8 cellular contexts compared by ENCODE assay signal in genomic region chr1:112674986-112675727, GRCh38. TPM values are rescaled to one million over a fixed set of nuclear protein-coding genes. Genes with fewer than 3 reads are reported as not detected.
DNase-seq lines count a peak whose midpoint lies in the region; ATAC-seq and TF ChIP-seq lines count a peak whose summit lies in the region.

No MANE protein-coding gene starts in this region.

- no peak overlapping the region for H4K8ac ChIP-seq in mesendoderm (ENCODE audit: low read depth, low read length)

- H3K9ac ChIP-seq in mesendoderm (ENCODE audit: low read length): peak overlapping the region; percentile 88

- H3K27ac ChIP-seq in mesendoderm (ENCODE audit: low read depth, low read length): peak overlapping the region; percentile 77

- H3K4ac ChIP-seq in mesendoderm (ENCODE audit: low read depth, low read length): peak overlapping the region; percentile 5

- H2AK5ac ChIP-seq in mesendoderm (ENCODE audit: low read length): no peak overlapping the region

- peak overlapping the region; percentile 51 for H2BK120ac ChIP-seq in mesendoderm (ENCODE audit: low read depth, low read length)

- TF ChIP-seq POLR2A in GM10847 (IDR thresholded peaks at IDR 0.05; ENCODE audit: extremely low read depth, insufficient read length) (peak; percentile 22), NB4 (IDR thresholded peaks at IDR 0.05; ENCODE audit: extremely low read depth, insufficient read length) (peak; percentile 10)

- peak overlapping the region; percentile 91 for H3K4me3 Mint-ChIP-seq in activated CD4-positive, alpha-beta T cell treated with anti-CD3 and anti-CD28 coated beads, Interleukin-2, amount 10 ng/mL, durations not matched to agents 7 days and 5 days
- peak overlapping the region; percentile 95 for H3K4me3 Mint-ChIP-seq in stimulated activated effector memory CD8-positive, alpha-beta T cell treated with anti-CD3 and anti-CD28 coated beads, Interleukin-12 subunit alpha, Interleukin-12 subunit beta, amount 100 ng/mL, for 72 hours

- no CpG with 5 or more reads among the region's 68 CpGs for WGBS in mesendoderm (ENCODE audit: extremely low coverage, insufficient coverage, low lambda C conversion rate)

- CTCF ChIA-PET in activated CD4-positive, alpha-beta T cell treated with anti-CD3 and anti-CD28 coated beads, Interleukin-2, amount 10 ng/mL, durations not matched to agents 7 days and 5 days (lab: Charles Lee): interaction anchor here (0.8 to 2.3 kb wide), 16 partner anchors 10 to 398 kb away, joined by 3 to 11 read pairs (median 4); partner anchors contain the start of genes LRIG2, PPM1J and ST7L

- peaks cover 2% of the 10 kb centered on the region for H3K79me2 ChIP-seq in mesendoderm (ENCODE audit: control insufficient read depth, insufficient read depth, low read length)

- peak overlapping the region; percentile 97 for H3K27ac Mint-ChIP-seq in activated CD4-positive, alpha-beta T cell treated with anti-CD3 and anti-CD28 coated beads, Interleukin-2, amount 10 ng/mL, durations not matched to agents 7 days and 5 days
- H3K27ac Mint-ChIP-seq in stimulated activated effector memory CD8-positive, alpha-beta T cell treated with anti-CD3 and anti-CD28 coated beads, Interleukin-12 subunit alpha, Interleukin-12 subunit beta, amount 100 ng/mL, for 72 hours: peak overlapping the region; percentile 99

- peaks cover 46% of the 10 kb centered on the region for H3K36me3 Mint-ChIP-seq in activated CD4-positive, alpha-beta T cell treated with anti-CD3 and anti-CD28 coated beads, Interleukin-2, amount 10 ng/mL, durations not matched to agents 7 days and 5 days (ENCODE audit: low read depth)
- H3K36me3 Mint-ChIP-seq in stimulated activated effector memory CD8-positive, alpha-beta T cell treated with anti-CD3 and anti-CD28 coated beads, Interleukin-12 subunit alpha, Interleukin-12 subunit beta, amount 100 ng/mL, for 72 hours: peaks cover 49% of the 10 kb centered on the region

- H3K23ac ChIP-seq in mesendoderm (ENCODE audit: low read length): peak overlapping the region; percentile 60

- H3K27me3 ChIP-seq in HAP-1 (ENCODE audit: low read depth): no peaks in the 10 kb centered on the region
- no peaks in the 10 kb centered on the region for H3K27me3 ChIP-seq in mesendoderm (ENCODE audit: insufficient read depth, low read length, poor library complexity)

- no peak overlapping the region for H2BK15ac ChIP-seq in mesendoderm (replicated peaks; ENCODE audit: low read depth)

- peaks cover 57% of the 10 kb centered on the region for H3K4me1 ChIP-seq in HAP-1
- peaks cover 5% of the 10 kb centered on the region for H3K4me1 ChIP-seq in mesendoderm (ENCODE audit: control insufficient read depth, low read depth, low read length)

- H4K5ac ChIP-seq in mesendoderm (ENCODE audit: low read length): no peak overlapping the region

- no peaks in the 10 kb centered on the region for H3K9me3 ChIP-seq in HAP-1

- peak overlapping the region; percentile 95 for H3K56ac ChIP-seq in mesendoderm (ENCODE audit: low read length)

- no peaks in the 10 kb centered on the region for H3K9me3 Mint-ChIP-seq in activated CD4-positive, alpha-beta T cell treated with anti-CD3 and anti-CD28 coated beads, Interleukin-2, amount 10 ng/mL, durations not matched to agents 7 days and 5 days
- H3K9me3 Mint-ChIP-seq in stimulated activated effector memory CD8-positive, alpha-beta T cell treated with anti-CD3 and anti-CD28 coated beads, Interleukin-12 subunit alpha, Interleukin-12 subunit beta, amount 100 ng/mL, for 72 hours: no peaks in the 10 kb centered on the region

- no peak for TF ChIP-seq CTCF in NB4 (IDR thresholded peaks at IDR 0.05; ENCODE audit: low read depth, low read length)

- DNase-seq in HAP-1 (ENCODE audit: low spot score in 2 of 2): peak in 1 of 2 experiments; percentile 73
- DNase-seq in NB4 (ENCODE audit: low read depth): peak; percentile 65
- peak; percentile 28 for DNase-seq in activated CD4-positive, alpha-beta T cell treated with anti-CD3 and anti-CD28 coated beads, Interleukin-2, amount 10 ng/mL, durations not matched to agents 7 days and 5 days
- peak; percentile 81 for DNase-seq in ecto neural progenitor cell (ENCODE audit: low spot score)
- DNase-seq in mesendoderm: peak; percentile 70
- DNase-seq in stimulated activated effector memory CD8-positive, alpha-beta T cell treated with anti-CD3 and anti-CD28 coated beads, Interleukin-12 subunit alpha, Interleukin-12 subunit beta, amount 100 ng/mL, for 72 hours (ENCODE audit: low spot score in 2 of 2): peak; percentile 46 to 76
- DNase-seq in superior temporal gyrus (ENCODE audit: extremely low spot score): no peak

- no peak overlapping the region for H2BK5ac ChIP-seq in mesendoderm (ENCODE audit: low read length)

- in situ Hi-C loops in HAP-1 (cut with MboI; ENCODE audit: low sequenced_read_pairs): no loop called here

- POLR2A ChIA-PET in activated CD4-positive, alpha-beta T cell treated with anti-CD3 and anti-CD28 coated beads, Interleukin-2, amount 10 ng/mL, durations not matched to agents 7 days and 5 days (lab: Charles Lee): interaction anchor here (0.7 to 1.0 kb wide), 5 partner anchors 10 to 56 kb away, joined by 3 to 5 read pairs (median 3); partner anchors contain the start of gene ST7L

- H3K4me3 ChIP-seq in HAP-1 (peak overlapping the region; percentile 67), NB4 (ENCODE audit: low read depth, low read length) (peak overlapping the region; percentile 78), mesendoderm (ENCODE audit: low read length) (peak overlapping the region; percentile 77)

- peak overlapping the region; percentile 85 for H3K18ac ChIP-seq in mesendoderm (ENCODE audit: low read length)

- peak; percentile 75 for ATAC-seq in stimulated activated effector memory CD8-positive, alpha-beta T cell treated with anti-CD3 and anti-CD28 coated beads, Interleukin-12 subunit alpha, Interleukin-12 subunit beta, amount 100 ng/mL, for 72 hours

- H3K79me1 ChIP-seq in mesendoderm (ENCODE audit: low read length): peaks cover 7% of the 10 kb centered on the region

- no peaks in the 10 kb centered on the region for H3K27me3 Mint-ChIP-seq in activated CD4-positive, alpha-beta T cell treated with anti-CD3 and anti-CD28 coated beads, Interleukin-2, amount 10 ng/mL, durations not matched to agents 7 days and 5 days

- peak overlapping the region; percentile 89 for H3K4me2 ChIP-seq in mesendoderm (ENCODE audit: low read length)

- H3K4me1 Mint-ChIP-seq in activated CD4-positive, alpha-beta T cell treated with anti-CD3 and anti-CD28 coated beads, Interleukin-2, amount 10 ng/mL, durations not matched to agents 7 days and 5 days: peaks cover 49% of the 10 kb centered on the region
- peaks cover 56% of the 10 kb centered on the region for H3K4me1 Mint-ChIP-seq in stimulated activated effector memory CD8-positive, alpha-beta T cell treated with anti-CD3 and anti-CD28 coated beads, Interleukin-12 subunit alpha, Interleukin-12 subunit beta, amount 100 ng/mL, for 72 hours

- H3K36me3 ChIP-seq in HAP-1 (replicated peaks): peaks cover 28% of the 10 kb centered on the region
- H3K36me3 ChIP-seq in mesendoderm (ENCODE audit: control insufficient read depth, insufficient read depth, low read length): no peaks in the 10 kb centered on the region

RNA-seq across cellular contexts. Expression of gene MOV10, which starts 0.7 kb away (rescaled TPM):
- 100 to 1,000 TPM; 118 to 126 TPM for total RNA-seq in activated CD4-positive, alpha-beta T cell treated with anti-CD3 and anti-CD28 coated beads, Interleukin-2, amount 10 ng/mL, durations not matched to agents 7 days and 5 days
- 49.5 TPM for polyA plus RNA-seq in mesendoderm (2013, experiment 1 of 2)
- 46.4 TPM for polyA plus RNA-seq in mesendoderm (2013, experiment 2 of 2)

RNA-seq across cellular contexts. Expression of gene RHOC, which starts 31.8 kb away (rescaled TPM):
- total RNA-seq in activated CD4-positive, alpha-beta T cell treated with anti-CD3 and anti-CD28 coated beads, Interleukin-2, amount 10 ng/mL, durations not matched to agents 7 days and 5 days: 10 to 100 TPM; 53.7 to 56.8 TPM
- 107 TPM for polyA plus RNA-seq in mesendoderm (2013, experiment 1 of 2)
- polyA plus RNA-seq in mesendoderm (2013, experiment 2 of 2): 105 TPM

RNA-seq across cellular contexts. Expression of gene PPM1J, which starts 40.0 kb away (rescaled TPM):
- not detected for total RNA-seq in activated CD4-positive, alpha-beta T cell treated with anti-CD3 and anti-CD28 coated beads, Interleukin-2, amount 10 ng/mL, durations not matched to agents 7 days and 5 days
- polyA plus RNA-seq in mesendoderm (2013, experiment 1 of 2): 9.5 TPM
- 8.6 TPM for polyA plus RNA-seq in mesendoderm (2013, experiment 2 of 2)

RNA-seq across cellular contexts. Expression of gene CAPZA1, which starts 55.5 kb away (rescaled TPM):
- 100 to 1,000 TPM; 254 to 303 TPM for total RNA-seq in activated CD4-positive, alpha-beta T cell treated with anti-CD3 and anti-CD28 coated beads, Interleukin-2, amount 10 ng/mL, durations not matched to agents 7 days and 5 days
- 93.5 TPM for polyA plus RNA-seq in mesendoderm (2013, experiment 1 of 2)
- 91.3 TPM for polyA plus RNA-seq in mesendoderm (2013, experiment 2 of 2)

RNA-seq across cellular contexts. Expression of gene ST7L, which starts 56.2 kb away (rescaled TPM):
- total RNA-seq in activated CD4-positive, alpha-beta T cell treated with anti-CD3 and anti-CD28 coated beads, Interleukin-2, amount 10 ng/mL, durations not matched to agents 7 days and 5 days: 10 to 100 TPM; 13.8 to 18.5 TPM
- polyA plus RNA-seq in mesendoderm (2013, experiment 1 of 2): 11.8 TPM
- 15.3 TPM for polyA plus RNA-seq in mesendoderm (2013, experiment 2 of 2)
